In genomic region chr10:87660484-87661133, GRCh38 we compare ENCODE assay signal across 8 cellular contexts. TPM values are rescaled to one million over a fixed set of nuclear protein-coding genes. Genes with fewer than 3 reads are reported as not detected.
A peak's percentile ranks its signal among the peaks of the same experiment; 100 is the strongest.
DNase-seq lines count a peak whose midpoint lies in the region; ATAC-seq, FAIRE-seq and TF ChIP-seq lines count a peak whose summit lies in the region.

No MANE protein-coding gene starts in this region.

- peaks cover 3% of the 10 kb centered on the region for H3K36me3 Mint-ChIP-seq in T-helper 17 cell (ENCODE audit: low read depth)

- no peaks in the 10 kb centered on the region for H3K27me3 ChIP-seq in pancreas

- DNase-seq in H54 (ENCODE audit: insufficient read length, low spot score), result no peak
- DNase-seq in T-helper 17 cell, result no peak
- DNase-seq in fibroblast of villous mesenchyme (ENCODE audit: low read depth), result peak; percentile 82
- peak in 4 of 6 donors; percentile 36 to 61 (median 48) for DNase-seq in pancreas
- DNase-seq in COLO829 (ENCODE audit: low spot score), result no peak
- no peak for DNase-seq in NCI-H128 (lab: John Stamatoyannopoulos, UW; ENCODE audit: unreplicated experiment)

- ATAC-seq in T-helper 17 cell, result no peak
- ATAC-seq in pancreas, result peak; percentile 62 to 85 (median 79)
- ATAC-seq in HG03460 (IDR thresholded peaks at IDR 0.05; ENCODE audit: unreplicated experiment), result no peak
- no peak for ATAC-seq in HG02588 (IDR thresholded peaks at IDR 0.05; ENCODE audit: unreplicated experiment)

- 15 to 17% methylated on average over 12 of the region's 12 CpGs for WGBS in pancreas, 2 donors

- TF ChIP-seq CTCF in fibroblast of villous mesenchyme (IDR thresholded peaks at IDR 0.05; ENCODE audit: insufficient read depth, low read depth, low read length), result no peak
- no peak for TF ChIP-seq CTCF in pancreas (IDR thresholded peaks at IDR 0.05)

- peaks cover 72% of the 10 kb centered on the region for H3K27me3 Mint-ChIP-seq in T-helper 17 cell

- peaks cover 14% of the 10 kb centered on the region for H3K4me1 Mint-ChIP-seq in T-helper 17 cell

- no peak overlapping the region for H3K27ac Mint-ChIP-seq in T-helper 17 cell

- H3K4me3 Mint-ChIP-seq in T-helper 17 cell, result peak overlapping the region; percentile 87

- peak overlapping the region; percentile 58 to 89 (median 76) for H3K27ac ChIP-seq in pancreas

- intact Hi-C loops in pancreas (cut with DNase I), result loop anchor here in 1 of 3 donors (10.0 kb wide), 1 partner anchor 54 kb away; no protein-coding TSS in a partner anchor

- H3K9me3 ChIP-seq in T-helper 17 cell (ENCODE audit: control insufficient read depth, low read length, poor library complexity, severe bottlenecking), result no peaks in the 10 kb centered on the region
- no peaks in the 10 kb centered on the region for H3K9me3 ChIP-seq in pancreas

- peak overlapping the region; percentile 100 for H3K4me3 ChIP-seq in fibroblast of villous mesenchyme (ENCODE audit: low read depth, low read length)
- peak overlapping the region; percentile 33 to 90 (median 78) for H3K4me3 ChIP-seq in pancreas

- H3K4me1 ChIP-seq in pancreas, result peaks cover 0 to 11% (median 7%) of the 10 kb centered on the region in 3 donors

- FAIRE-seq in H54 (lab: Jason Lieb, UNC) (peak; percentile 70), pancreas (lab: Jason Lieb, UNC) (no peak)

- no peak for TF ChIP-seq POLR2A in H54 (IDR thresholded peaks at IDR 0.05; ENCODE audit: low read depth, low read length)

- no peaks in the 10 kb centered on the region for H3K36me3 ChIP-seq in pancreas

RNA-seq across cellular contexts. Expression of gene PAPSS2, which starts 0.9 kb away (rescaled TPM):
- 1 to 10 TPM in 1 of 2 donors, under 1 TPM in 1; 0.55 to 1.3 TPM for total RNA-seq in T-helper 17 cell
- total RNA-seq in fibroblast of villous mesenchyme, result 131 and 417 TPM in 2 replicates
- 10 to 100 TPM; 29.4 to 54.7 (median 39.9) TPM for total RNA-seq in pancreas
- 10 to 100 TPM in 1 of 2 donors, 1 to 10 TPM in 1; 10.0 to 49.5 TPM for polyA plus RNA-seq in pancreas

Comparison
In these comparisons a context has a peak if more than half of its experiments do, and no peak if none do; other contexts are left out.
1. DNase-seq: peak in fibroblast of villous mesenchyme (single experiment) and pancreas (4 of 6); none in H54 (single experiment), T-helper 17 cell (0 of 3), COLO829 (single experiment) and NCI-H128 (single experiment).
2. ATAC-seq: peak in pancreas (4 of 4); none in T-helper 17 cell (single experiment), HG03460 (single experiment) and HG02588 (single experiment).
3. RNA of gene PAPSS2, which starts 0.9 kb away (total RNA-seq): 131 to 417 TPM in fibroblast of villous mesenchyme and 29.4 to 54.7 TPM in pancreas; 0.55 to 1.3 TPM in T-helper 17 cell; every median in the first group is over 10 times any median in the second.